ENCODE assay signal across 22 cellular contexts in genomic region chr18:76971149-76971548, GRCh38.
A peak's percentile ranks its signal among the peaks of the same experiment; 100 is the strongest.
DNase-seq lines count a peak whose midpoint lies in the region; ATAC-seq and TF ChIP-seq lines count a peak whose summit lies in the region.
"Had no signal": no experiment of that assay in that cellular context is flagged by ENCODE, and none has a peak within 500 bp of the region (broad histone marks: within the 10 kb centered on the region; RNA-seq: fewer than 3 reads in every experiment).

No MANE protein-coding gene starts in this region.

- H3K9me3 Mint-ChIP-seq in CD4-positive, alpha-beta T cell, result no peaks in the 10 kb centered on the region
- H3K9me3 Mint-ChIP-seq in brain, result no peaks in the 10 kb centered on the region
- H3K9me3 Mint-ChIP-seq in osteocyte (ENCODE audit: unreplicated experiment), result no peaks in the 10 kb centered on the region

- peaks cover 17% of the 10 kb centered on the region for H3K36me3 Mint-ChIP-seq in CD4-positive, alpha-beta T cell (ENCODE audit: low read depth)
- H3K36me3 Mint-ChIP-seq in brain (peaks cover 6% of the 10 kb centered on the region), osteocyte (ENCODE audit: unreplicated experiment) (peaks cover 8% of the 10 kb centered on the region)

- no peak overlapping the region for H3K27ac ChIP-seq in CD4-positive, alpha-beta T cell (ENCODE audit: low read depth, low read length)
- H3K27ac ChIP-seq: C4-2B, GM23248, KMS-11, RWPE1 had no signal

- no peaks in the 10 kb centered on the region for H3K27me3 Mint-ChIP-seq in CD4-positive, alpha-beta T cell
- H3K27me3 Mint-ChIP-seq in brain, result no peaks in the 10 kb centered on the region
- H3K27me3 Mint-ChIP-seq in osteocyte (ENCODE audit: unreplicated experiment), result no peaks in the 10 kb centered on the region

- CTCF ChIA-PET in CD4-positive, alpha-beta T cell (lab: Charles Lee), result no interaction called here

- no peak for DNase-seq in CD4-positive, alpha-beta T cell
- DNase-seq in Kasumi-1 (lab: John Stamatoyannopoulos, UW), result peak; percentile 7 to 21
- DNase-seq in stimulated activated CD8-positive, alpha-beta memory T cell treated with anti-CD3 and anti-CD28 coated beads, Interleukin-4, amount 100 ng/mL, for 48 hours, result peak; percentile 10
- no peak for DNase-seq in osteocyte (ENCODE audit: extremely low spot score, unreplicated experiment)
- DNase-seq in NCI-H2107 (lab: John Stamatoyannopoulos, UW), result no peak
- DNase-seq: Caco-2, GM23248, NCI-H1105, NCI-H1694, NCI-H2081 treated with DMSO at 0.1 percent for 48 hours, NCI-H226, NCI-H524, NCI-H82, PC-3, SIG-M5 had no signal

- ATAC-seq in CD4-positive, alpha-beta T cell (ENCODE audit: poor library complexity), result no peak
- ATAC-seq in GM19455 (IDR thresholded peaks at IDR 0.05; ENCODE audit: unreplicated experiment), result no peak
- ATAC-seq: PC-3, SK-N-SH treated with all-trans-retinoic acid at 6 μM for 48 hours had no signal

- no peak overlapping the region for H3K4me3 Mint-ChIP-seq in CD4-positive, alpha-beta T cell
- H3K4me3 Mint-ChIP-seq in brain (no peak overlapping the region), osteocyte (ENCODE audit: unreplicated experiment) (no peak overlapping the region)

- peak overlapping the region; percentile 19 for H3K27ac Mint-ChIP-seq in CD4-positive, alpha-beta T cell
- peak overlapping the region in 3 of 5 experiments; percentile 23 to 39 (median 26) for H3K27ac Mint-ChIP-seq in brain
- H3K27ac Mint-ChIP-seq in osteocyte (ENCODE audit: unreplicated experiment), result no peak overlapping the region

- no peak for TF ChIP-seq CTCF in CD4-positive, alpha-beta T cell (IDR thresholded peaks at IDR 0.05)
- no peak for TF ChIP-seq CTCF in brain (conservative IDR thresholded peaks at IDR 0.05)
- TF ChIP-seq CTCF in osteocyte (IDR thresholded peaks at IDR 0.05), result no peak

- H3K9me3 ChIP-seq in CD4-positive, alpha-beta T cell (ENCODE audit: control insufficient read depth, low read length), result no peaks in the 10 kb centered on the region
- H3K9me3 ChIP-seq: Caco-2, HAP-1 had no signal

- POLR2A ChIA-PET in CD4-positive, alpha-beta T cell (lab: Charles Lee), result no interaction called here

- no peaks in the 10 kb centered on the region for H3K27me3 ChIP-seq in CD4-positive, alpha-beta T cell (ENCODE audit: control insufficient read depth, insufficient read depth, low read length)

- intact Hi-C loops in CD4-positive, alpha-beta T cell (cut with DNase I, micrococcal nuclease), result no loop called here

- peaks cover 16% of the 10 kb centered on the region for H3K4me1 Mint-ChIP-seq in CD4-positive, alpha-beta T cell (ENCODE audit: low read depth)
- H3K4me1 Mint-ChIP-seq in brain (peaks cover 53% of the 10 kb centered on the region), osteocyte (ENCODE audit: unreplicated experiment) (no peaks in the 10 kb centered on the region)

Comparison
In these comparisons a context has a peak if more than half of its experiments do, and no peak if none do; other contexts are left out.
1. DNase-seq: peak in Kasumi-1 (2 of 2) and stimulated activated CD8-positive, alpha-beta memory T cell treated with anti-CD3 and anti-CD28 coated beads, Interleukin-4, amount 100 ng/mL, for 48 hours (single experiment); none in CD4-positive, alpha-beta T cell (0 of 10), osteocyte (single experiment) and NCI-H2107 (single experiment).